21 cellular contexts compared by ENCODE assay signal in genomic region chr10:26365681-26366327, GRCh38.
DNase-seq lines count a peak whose midpoint lies in the region; TF ChIP-seq lines count a peak whose summit lies in the region.
"Had no signal": no experiment of that assay in that cellular context is flagged by ENCODE, and none has a peak within 500 bp of the region (broad histone marks: within the 10 kb centered on the region; RNA-seq: fewer than 3 reads in every experiment).

No MANE protein-coding gene starts in this region.

- H3K27ac ChIP-seq in stomach: no peak overlapping the region
- H3K27ac ChIP-seq: parathyroid adenoma, sigmoid colon, transverse colon had no signal

- intact Hi-C loops in stomach (cut with DNase I; ENCODE audit: low total_unique reads): no loop called here

- WGBS in stomach, 5 donors: 41 to 70% (median 61%) methylated on average over 2 of the region's 2 CpGs

- H3K36me3 ChIP-seq in stomach: no peaks in the 10 kb centered on the region
- H3K36me3 ChIP-seq: sigmoid colon, transverse colon had no signal

- H3K4me3 ChIP-seq in stomach: no peak overlapping the region
- H3K4me3 ChIP-seq: sigmoid colon, transverse colon had no signal

- H3K9me3 Mint-ChIP-seq in activated naive CD8-positive, alpha-beta T cell treated with anti-CD3 and anti-CD28 coated beads for 36 hours: peaks cover 7% of the 10 kb centered on the region
- H3K9me3 Mint-ChIP-seq: activated T-cell treated with anti-CD3 and anti-CD28 coated beads, Interleukin-2, amount 50 U/mL, for 4 hours had no signal

- DNase-seq in ELR (ENCODE audit: low read depth): peak; percentile 35
- peak; percentile 66 for DNase-seq in LoVo (ENCODE audit: low spot score)
- peak; percentile 1 for DNase-seq in activated naive CD8-positive, alpha-beta T cell treated with anti-CD3 and anti-CD28 coated beads for 36 hours
- DNase-seq in kidney tubule cell (ENCODE audit: low spot score): peak; percentile 99
- DNase-seq in UCSD-AML1 (lab: John Stamatoyannopoulos, UW; ENCODE audit: unreplicated experiment): no peak
- DNase-seq in GM20000 (ENCODE audit: low spot score): no peak
- DNase-seq in stomach: no peak
- DNase-seq: activated T-cell treated with anti-CD3 and anti-CD28 coated beads, Interleukin-2, amount 50 U/mL, for 4 hours; DMS 273 treated with DMSO at 0.1 percent for 48 hours; effector memory CD8-positive, alpha-beta T cell; H7; hippocampal formation; islet precursor cell; mesendoderm; NCI-H2029 treated with DMSO at 0.1 percent for 48 hours; sigmoid colon; stimulated activated naive CD4-positive, alpha-beta T cell; transverse colon had no signal

- no peaks in the 10 kb centered on the region for H3K27me3 Mint-ChIP-seq in activated naive CD8-positive, alpha-beta T cell treated with anti-CD3 and anti-CD28 coated beads for 36 hours
- H3K27me3 Mint-ChIP-seq: activated naive CD8-positive, alpha-beta T cell had no signal

- H3K4me3 Mint-ChIP-seq in activated naive CD8-positive, alpha-beta T cell treated with anti-CD3 and anti-CD28 coated beads for 36 hours: no peak overlapping the region
- H3K4me3 Mint-ChIP-seq: activated naive CD8-positive, alpha-beta T cell; activated T-cell treated with anti-CD3 and anti-CD28 coated beads, Interleukin-2, amount 50 U/mL, for 4 hours; effector memory CD8-positive, alpha-beta T cell; natural killer cell treated with Interleukin-12 subunit alpha and Interleukin-12 subunit beta and Interleukin-15 and Interleukin-18, amount 100 ng/mL, for 72 hours had no signal

- no peak overlapping the region for H3K27ac Mint-ChIP-seq in activated naive CD8-positive, alpha-beta T cell treated with anti-CD3 and anti-CD28 coated beads for 36 hours
- H3K27ac Mint-ChIP-seq: activated naive CD8-positive, alpha-beta T cell; effector memory CD8-positive, alpha-beta T cell; natural killer cell treated with Interleukin-12 subunit alpha and Interleukin-12 subunit beta and Interleukin-15 and Interleukin-18, amount 100 ng/mL, for 72 hours had no signal

- TF ChIP-seq CTCF in GM20000 (IDR thresholded peaks at IDR 0.05; ENCODE audit: extremely low read depth, missing control alignments) (no peak), stomach (IDR thresholded peaks at IDR 0.05) (no peak)

- no peaks in the 10 kb centered on the region for H3K27me3 ChIP-seq in stomach
- H3K27me3 ChIP-seq: sigmoid colon, transverse colon had no signal

- no peaks in the 10 kb centered on the region for H3K36me3 Mint-ChIP-seq in activated naive CD8-positive, alpha-beta T cell treated with anti-CD3 and anti-CD28 coated beads for 36 hours

- H3K4me1 ChIP-seq in stomach: peaks cover 0 to 10% (median 4%) of the 10 kb centered on the region in 4 donors
- H3K4me1 ChIP-seq: parathyroid adenoma, sigmoid colon, transverse colon had no signal

- no peaks in the 10 kb centered on the region for H3K9me3 ChIP-seq in stomach
- H3K9me3 ChIP-seq: transverse colon had no signal

- no peak for TF ChIP-seq POLR2A in stomach (IDR thresholded peaks at IDR 0.05)

- TF ChIP-seq EP300 in stomach (IDR thresholded peaks at IDR 0.05): no peak

- H3K4me1 Mint-ChIP-seq in activated naive CD8-positive, alpha-beta T cell treated with anti-CD3 and anti-CD28 coated beads for 36 hours: peaks cover 3% of the 10 kb centered on the region

Comparison
In these comparisons a context has a peak if more than half of its experiments do, and no peak if none do; other contexts are left out.
1. DNase-seq: peak in ELR (single experiment), LoVo (single experiment), activated naive CD8-positive, alpha-beta T cell treated with anti-CD3 and anti-CD28 coated beads for 36 hours (single experiment) and kidney tubule cell (single experiment); none in UCSD-AML1 (single experiment), GM20000 (single experiment) and stomach (single experiment).